In the genomic region with DNA sequence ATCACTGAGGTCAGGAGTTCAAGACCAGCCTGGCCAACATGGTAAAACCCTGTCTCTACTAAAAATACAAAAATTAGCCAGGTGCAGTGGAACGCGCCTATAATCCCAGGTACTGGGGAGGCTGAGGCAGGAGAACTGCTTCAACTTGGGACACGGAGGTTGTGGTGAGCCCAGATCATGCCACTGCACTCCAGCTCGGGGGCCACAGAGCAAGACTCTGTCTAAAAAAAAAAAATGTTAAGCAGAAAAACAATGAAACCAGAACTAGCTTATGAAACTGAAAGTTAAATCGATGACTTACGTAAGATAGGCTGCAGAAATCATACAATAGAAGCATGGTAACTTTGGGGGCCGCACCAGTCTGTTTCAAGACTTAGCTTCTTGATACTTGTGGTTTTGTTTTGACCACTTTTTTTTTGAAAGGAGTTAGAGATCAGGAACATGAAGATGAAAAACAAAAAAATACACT, we compare ENCODE assay signal across 9 cellular contexts. TPM values are rescaled to one million over a fixed set of nuclear protein-coding genes. Genes with fewer than 3 reads are reported as not detected.
DNase-seq lines count a peak whose midpoint lies in the region; ATAC-seq, FAIRE-seq and TF ChIP-seq lines count a peak whose summit lies in the region.
"Had no signal": no experiment of that assay in that cellular context is flagged by ENCODE, and none has a peak within 500 bp of the region (broad histone marks: within the 10 kb centered on the region; RNA-seq: fewer than 3 reads in every experiment).

No MANE protein-coding gene starts in this region.

- peaks cover 0 to 2% of the 10 kb centered on the region in 2 donors for H3K4me1 ChIP-seq in kidney (ENCODE audit: control insufficient read depth in 1 of 2, insufficient read depth in 1 of 2, low read depth in 1 of 2, low read length in 2 of 2)

- no peaks in the 10 kb centered on the region for H3K9me3 ChIP-seq in kidney (ENCODE audit: control insufficient read depth in 1 of 2, low read length in 2 of 2)

- POLR2A ChIA-PET in HEK293T (lab: Yijun Ruan, JAX), result no interaction called here

- FAIRE-seq in kidney (lab: Jason Lieb, UNC), result no peak

- peaks cover 6% of the 10 kb centered on the region for H3K36me3 Mint-ChIP-seq in activated naive CD4-positive, alpha-beta T cell treated with anti-CD3 and anti-CD28 coated beads, Interleukin-2, amount 10 ng/mL, durations not matched to agents 7 days and 5 days

- H3K4me3 Mint-ChIP-seq in activated naive CD4-positive, alpha-beta T cell treated with anti-CD3 and anti-CD28 coated beads, Interleukin-2, amount 10 ng/mL, durations not matched to agents 7 days and 5 days, result peak overlapping the region; percentile 74

- H3K27me3 Mint-ChIP-seq in activated naive CD4-positive, alpha-beta T cell treated with anti-CD3 and anti-CD28 coated beads, Interleukin-2, amount 10 ng/mL, durations not matched to agents 7 days and 5 days, result no peaks in the 10 kb centered on the region

- peaks cover 82% of the 10 kb centered on the region for H3K4me1 Mint-ChIP-seq in activated naive CD4-positive, alpha-beta T cell treated with anti-CD3 and anti-CD28 coated beads, Interleukin-2, amount 10 ng/mL, durations not matched to agents 7 days and 5 days

- no peak overlapping the region for H3K4me3 ChIP-seq in kidney (ENCODE audit: low read length in 2 of 2)

- intact Hi-C loops in kidney (cut with DNase I), result no loop called here

- H3K9ac ChIP-seq in kidney (ENCODE audit: low read length in 2 of 2), result no peak overlapping the region

- ATAC-seq in GM18499 (IDR thresholded peaks at IDR 0.05; ENCODE audit: insufficient read depth, unreplicated experiment) (peak; percentile 93), HG02610 (IDR thresholded peaks at IDR 0.05; ENCODE audit: unreplicated experiment) (peak; percentile 93)
- ATAC-seq: HCT116 had no signal

- DNase-seq in NOMO-1 treated with DMSO at 0.1 percent for 48 hours (lab: John Stamatoyannopoulos, UW; ENCODE audit: unreplicated experiment), result peak; percentile 92
- peak; percentile 83 for DNase-seq in activated naive CD4-positive, alpha-beta T cell treated with anti-CD3 and anti-CD28 coated beads, Interleukin-2, amount 10 ng/mL, durations not matched to agents 7 days and 5 days
- DNase-seq in stimulated activated CD4-positive, alpha-beta T cell treated with anti-CD3 and anti-CD28 coated beads, Interleukin-1b, Interleukin-23, amount 100 ng/mL, for 48 hours, result peak; percentile 62
- DNase-seq in kidney, result no peak
- no peak for DNase-seq in HEK293T (ENCODE audit: extremely low spot score)
- no peak for DNase-seq in SHP77 treated with DMSO at 0.1 percent for 48 hours (lab: John Stamatoyannopoulos, UW)

- no peak overlapping the region for H3K27ac ChIP-seq in kidney (ENCODE audit: low read depth in 2 of 2, low read length in 2 of 2)

- no peaks in the 10 kb centered on the region for H3K36me3 ChIP-seq in kidney (ENCODE audit: control insufficient read depth in 1 of 2, insufficient read depth in 2 of 2, low read length in 2 of 2)

- no peak for TF ChIP-seq CTCF in kidney (IDR thresholded peaks at IDR 0.05; ENCODE audit: borderline replicate concordance, extremely low read depth, insufficient read depth)

- CTCF ChIA-PET in activated naive CD4-positive, alpha-beta T cell treated with anti-CD3 and anti-CD28 coated beads, Interleukin-2, amount 10 ng/mL, durations not matched to agents 7 days and 5 days (lab: Charles Lee), result interaction anchor here (0.8 to 2.4 kb wide), 5 partner anchors 12 to 76 kb away, joined by 3 to 12 read pairs (median 4); no protein-coding TSS in a partner anchor
- CTCF ChIA-PET in HEK293T (lab: Yijun Ruan, JAX), result no interaction called here

- peak overlapping the region; percentile 100 for H3K27ac Mint-ChIP-seq in activated naive CD4-positive, alpha-beta T cell treated with anti-CD3 and anti-CD28 coated beads, Interleukin-2, amount 10 ng/mL, durations not matched to agents 7 days and 5 days

- peaks cover under 1% of the 10 kb centered on the region for H3K9me3 Mint-ChIP-seq in activated naive CD4-positive, alpha-beta T cell treated with anti-CD3 and anti-CD28 coated beads, Interleukin-2, amount 10 ng/mL, durations not matched to agents 7 days and 5 days

TF ChIP-seq in HEK293T, 16 proteins besides CTCF, POLR2A, EP300 and RAD21:
- no peak for TF ChIP-seq TARDBP (IDR thresholded peaks at IDR 0.05)
- no peak for TF ChIP-seq CTBP1 (IDR thresholded peaks at IDR 0.05; ENCODE audit: borderline replicate concordance)
- TF ChIP-seq FOXK2 (IDR thresholded peaks at IDR 0.05), result no peak
- TF ChIP-seq LEF1 (IDR thresholded peaks at IDR 0.05; ENCODE audit: borderline replicate concordance), result no peak
- no peak for TF ChIP-seq BHLHE40 (IDR thresholded peaks at IDR 0.05; ENCODE audit: borderline replicate concordance)
- TF ChIP-seq ZNF384 (IDR thresholded peaks at IDR 0.05), result no peak

RNA-seq across cellular contexts. Expression of a gene that starts 6.2 kb away (rescaled TPM):
- 7.6 TPM for total RNA-seq in kidney
- polyA plus RNA-seq in kidney (ENCODE audit: insufficient read depth, low read depth, low replicate concordance), result 8.1 TPM

Comparison
In these comparisons a context has a peak if more than half of its experiments do, and no peak if none do; other contexts are left out.
1. DNase-seq: peak in NOMO-1 treated with DMSO at 0.1 percent for 48 hours (single experiment), activated naive CD4-positive, alpha-beta T cell treated with anti-CD3 and anti-CD28 coated beads, Interleukin-2, amount 10 ng/mL, durations not matched to agents 7 days and 5 days (single experiment) and stimulated activated CD4-positive, alpha-beta T cell treated with anti-CD3 and anti-CD28 coated beads, Interleukin-1b, Interleukin-23, amount 100 ng/mL, for 48 hours (single experiment); none in kidney (single experiment), HEK293T (single experiment) and SHP77 treated with DMSO at 0.1 percent for 48 hours (single experiment).